ENCODE assay signal across 15 cellular contexts in the genomic region with DNA sequence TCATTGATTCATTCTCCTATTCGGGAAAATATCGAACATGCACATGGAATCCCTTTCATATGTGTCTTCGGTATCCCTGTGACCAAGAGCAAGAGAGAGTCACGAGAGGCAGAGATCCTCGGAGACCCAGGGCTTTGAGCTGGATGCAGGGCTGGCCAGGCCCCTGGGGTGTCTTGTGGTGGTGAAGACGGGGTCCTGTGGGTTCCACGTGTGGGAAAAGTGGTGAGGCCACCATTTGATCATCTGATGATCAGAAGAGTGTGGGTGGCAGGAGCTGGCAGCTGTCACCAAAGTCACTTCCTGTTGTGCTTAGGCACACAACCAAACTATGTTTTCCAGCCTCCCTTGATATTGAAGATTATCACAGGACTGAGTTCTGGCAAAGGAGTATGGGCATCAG.
"Had no signal": no experiment of that assay in that cellular context is flagged by ENCODE, and none has a peak within 500 bp of the region (broad histone marks: within the 10 kb centered on the region; RNA-seq: fewer than 3 reads in every experiment).

No MANE protein-coding gene starts in this region.

- H3K4me1 Mint-ChIP-seq: mesothelial cell of epicardium had no signal

- DNase-seq: activated CD4-positive, alpha-beta T cell treated with anti-CD3 and anti-CD28 coated beads, Interleukin-2, amount 50 U/mL, for 1 hour; activated gamma-delta T cell treated with Interleukin-2 at 50 U/mL for 16 hours; activated T-cell treated with anti-CD3 and anti-CD28 coated beads, Interleukin-2, amount 50 U/mL, for 1 hour; amniotic stem cell; foreskin fibroblast; left colon; occipital lobe; stimulated activated CD4-positive, alpha-beta T cell treated with anti-CD3 and anti-CD28 coated beads, Interleukin-12 subunit alpha, Interleukin-12 subunit beta, amount 100 ng/mL, for 4 hours; stimulated activated CD4-positive, alpha-beta T cell treated with anti-CD3 and anti-CD28 coated beads, Interleukin-1b, Interleukin-23, amount 100 ng/mL, for 48 hours; stimulated activated CD8-positive, alpha-beta memory T cell treated with anti-CD3 and anti-CD28 coated beads, Interleukin-4, amount 100 ng/mL, for 48 hours; stimulated activated naive CD4-positive, alpha-beta T cell; T1000 had no signal

- H3K36me3 Mint-ChIP-seq: activated naive CD8-positive, alpha-beta T cell; mesothelial cell of epicardium had no signal

- ATAC-seq: left colon had no signal

- H3K27ac Mint-ChIP-seq: activated naive CD8-positive, alpha-beta T cell; mesothelial cell of epicardium; progenitor cell of endocrine pancreas had no signal

- H3K4me3 Mint-ChIP-seq: activated naive CD8-positive, alpha-beta T cell; mesothelial cell of epicardium had no signal
